In genomic region chr10:131691481-131692090, GRCh38 we compare ENCODE assay signal across 26 cellular contexts.
"Had no signal": no experiment of that assay in that cellular context is flagged by ENCODE, and none has a peak within 500 bp of the region (broad histone marks: within the 10 kb centered on the region; RNA-seq: fewer than 3 reads in every experiment).

No MANE protein-coding gene starts in this region.

- H3K4me1 Mint-ChIP-seq: activated B cell treated with CpG ODN at 0.5 μM for 24 hours; activated CD8-positive, alpha-beta memory T cell treated with anti-CD3 and anti-CD28 coated beads, Interleukin-2, amount 10 ng/mL, durations not matched to agents 7 days and 5 days; endodermal cell; immature natural killer cell had no signal

- H3K4me3 Mint-ChIP-seq: activated B cell treated with CpG ODN at 0.5 μM for 24 hours; activated CD8-positive, alpha-beta memory T cell treated with anti-CD3 and anti-CD28 coated beads, Interleukin-2, amount 10 ng/mL, durations not matched to agents 7 days and 5 days; activated CD8-positive, alpha-beta T cell treated with anti-CD3 and anti-CD28 coated beads, Interleukin-2, amount 10 ng/mL, durations not matched to agents 7 days and 5 days; activated naive CD8-positive, alpha-beta T cell; endodermal cell; immature natural killer cell; nephron progenitor cell; T-helper 2 cell treated with Interferon-gamma antibody and Interleukin-4, amounts not matched to agents 5 μg/mL and 100 μg/mL, for 36 hours had no signal

- H3K27ac ChIP-seq: body of pancreas, cardiac muscle cell, lower lobe of right lung, parathyroid adenoma, right atrium auricular region, tibial nerve had no signal

- H3K4me3 ChIP-seq: body of pancreas, cardiac muscle cell, lower lobe of right lung, mucosa of descending colon, right atrium auricular region, tibial nerve had no signal

- H3K27me3 Mint-ChIP-seq: activated B cell treated with CpG ODN at 0.5 μM for 24 hours; activated CD8-positive, alpha-beta memory T cell treated with anti-CD3 and anti-CD28 coated beads, Interleukin-2, amount 10 ng/mL, durations not matched to agents 7 days and 5 days had no signal

- H3K27ac Mint-ChIP-seq: activated B cell treated with CpG ODN at 0.5 μM for 24 hours; activated CD8-positive, alpha-beta memory T cell treated with anti-CD3 and anti-CD28 coated beads, Interleukin-2, amount 10 ng/mL, durations not matched to agents 7 days and 5 days; activated CD8-positive, alpha-beta T cell treated with anti-CD3 and anti-CD28 coated beads, Interleukin-2, amount 10 ng/mL, durations not matched to agents 7 days and 5 days; activated T-helper 2 cell treated with anti-CD3 and anti-CD28 coated beads, Interferon-gamma antibody, Interleukin-2, Interleukin-4, amounts not matched to agents 10 μg/mL and 5 μg/mL and 100 μg/mL, durations not matched to agents 14 hours and 24 hours and 36 hours; endodermal cell; immature natural killer cell; T-helper 2 cell treated with Interferon-gamma antibody and Interleukin-4, amounts not matched to agents 5 μg/mL and 100 μg/mL, for 36 hours had no signal

- H3K9me3 Mint-ChIP-seq: activated B cell treated with CpG ODN at 0.5 μM for 24 hours; activated T-helper 2 cell treated with anti-CD3 and anti-CD28 coated beads, Interferon-gamma antibody, Interleukin-2, Interleukin-4, amounts not matched to agents 10 μg/mL and 5 μg/mL and 100 μg/mL, durations not matched to agents 14 hours and 24 hours and 36 hours; endodermal cell; nephron progenitor cell; T-helper 2 cell treated with Interferon-gamma antibody and Interleukin-4, amounts not matched to agents 5 μg/mL and 100 μg/mL, for 36 hours had no signal

- H3K36me3 Mint-ChIP-seq: activated CD8-positive, alpha-beta memory T cell treated with anti-CD3 and anti-CD28 coated beads, Interleukin-2, amount 10 ng/mL, durations not matched to agents 7 days and 5 days; activated naive CD8-positive, alpha-beta T cell had no signal

- DNase-seq: activated B cell treated with CpG ODN at 0.5 μM for 24 hours; activated CD8-positive, alpha-beta memory T cell treated with anti-CD3 and anti-CD28 coated beads, Interleukin-2, amount 10 ng/mL, durations not matched to agents 7 days and 5 days; activated CD8-positive, alpha-beta T cell treated with anti-CD3 and anti-CD28 coated beads, Interleukin-2, amount 10 ng/mL, durations not matched to agents 7 days and 5 days; activated naive CD4-positive, alpha-beta T cell treated with Interleukin-2 at 50 U/mL for 16 hours; activated T-cell treated with anti-CD3 and anti-CD28 coated beads, Interleukin-2, amount 50 U/mL, for 48 hours; body of pancreas; foreskin fibroblast; hippocampal formation; immature natural killer cell; lower lobe of right lung; mesenchymal stem cell; mucosa of descending colon; nephron progenitor cell; occipital lobe; stimulated activated naive CD4-positive, alpha-beta T cell; T-helper 1 cell had no signal

- H3K9me3 ChIP-seq: body of pancreas, lower lobe of right lung, mucosa of descending colon, right atrium auricular region had no signal

- H3K36me3 ChIP-seq: cardiac muscle cell, lower lobe of right lung, right atrium auricular region, tibial nerve had no signal

- H3K4me1 ChIP-seq: body of pancreas, lower lobe of right lung, parathyroid adenoma, right atrium auricular region, tibial nerve had no signal

- H3K27me3 ChIP-seq: body of pancreas, right atrium auricular region, tibial nerve had no signal

- ATAC-seq: activated CD8-positive, alpha-beta memory T cell treated with anti-CD3 and anti-CD28 coated beads, Interleukin-2, amount 10 ng/mL, durations not matched to agents 7 days and 5 days; activated CD8-positive, alpha-beta T cell treated with anti-CD3 and anti-CD28 coated beads, Interleukin-2, amount 10 ng/mL, durations not matched to agents 7 days and 5 days; body of pancreas; esophagus mucosa; left lobe of liver; lower lobe of right lung; mucosa of descending colon had no signal
